Comparison of ENCODE assay signal across 8 cellular contexts in genomic region chr2:91525587-91525986, GRCh38.
DNase-seq lines count a peak whose midpoint lies in the region; ATAC-seq and TF ChIP-seq lines count a peak whose summit lies in the region.
"Not testable (repeated sequence)": the region's sequence is repeated elsewhere in the genome, so short reads cannot be mapped to it uniquely, and the experiment has no call there.

No MANE protein-coding gene starts in this region.

- TF ChIP-seq EP300 in sigmoid colon (IDR thresholded peaks at IDR 0.05), result not testable (repeated sequence)

- not testable (repeated sequence) for H3K27ac ChIP-seq in right cardiac atrium (ENCODE audit: low read length); sigmoid colon

- not testable (repeated sequence) for H3K4me1 Mint-ChIP-seq in chondrocyte (ENCODE audit: low read depth); type B pancreatic cell (ENCODE audit: unreplicated experiment)

- not testable (repeated sequence) for H3K27me3 ChIP-seq in right cardiac atrium (ENCODE audit: control insufficient read depth, insufficient read depth); sigmoid colon

- intact Hi-C loops in Right ventricle myocardium inferior (cut with DNase I); right cardiac atrium (cut with DNase I); sigmoid colon (cut with DNase I): not testable (repeated sequence)

- H3K4me1 ChIP-seq in right cardiac atrium (ENCODE audit: control insufficient read depth, insufficient read depth, low read length); sigmoid colon: not testable (repeated sequence)

- H3K9me3 Mint-ChIP-seq in chondrocyte (ENCODE audit: low read depth); type B pancreatic cell: not testable (repeated sequence)

- not testable (repeated sequence) for H3K27ac Mint-ChIP-seq in chondrocyte (ENCODE audit: unreplicated experiment); type B pancreatic cell

- not testable (repeated sequence) for H3K4me3 ChIP-seq in right cardiac atrium (ENCODE audit: low read length); sigmoid colon

- not testable (repeated sequence) for H3K36me3 ChIP-seq in sigmoid colon

- DNase-seq in Daoy (ENCODE audit: low read depth), result peak; percentile 0
- DNase-seq in chondrocyte (ENCODE audit: low spot score), result peak; percentile 57
- peak; percentile 37 for DNase-seq in Right ventricle myocardium inferior (ENCODE audit: missing footprints)
- DNase-seq in right cardiac atrium, result peak in 2 of 3 donors; percentile 19 to 34
- DNase-seq in left lobe of liver (ENCODE audit: low spot score), result peak; percentile 4
- DNase-seq in mucosa of gallbladder (ENCODE audit: low spot score), result peak; percentile 5
- peak; percentile 48 for DNase-seq in sigmoid colon
- peak; percentile 44 for DNase-seq in type B pancreatic cell (ENCODE audit: extremely low spot score, unreplicated experiment)

- H3K36me3 Mint-ChIP-seq in chondrocyte (ENCODE audit: low read depth); type B pancreatic cell: not testable (repeated sequence)

- not testable (repeated sequence) for H3K9me3 ChIP-seq in right cardiac atrium (ENCODE audit: control insufficient read depth, low read length); sigmoid colon

- H3K4me3 Mint-ChIP-seq in chondrocyte (ENCODE audit: unreplicated experiment); type B pancreatic cell: not testable (repeated sequence)

- H3K27me3 Mint-ChIP-seq in chondrocyte (ENCODE audit: low read depth); type B pancreatic cell: not testable (repeated sequence)

- 100% methylated on average over 1 of the region's 2 CpGs for WGBS in right cardiac atrium
- 100% methylated on average over 1 of the region's 2 CpGs for WGBS in sigmoid colon, 2 donors

- TF ChIP-seq POLR2A in sigmoid colon (IDR thresholded peaks at IDR 0.05), result not testable (repeated sequence)

- not testable (repeated sequence) for TF ChIP-seq CTCF in chondrocyte (IDR thresholded peaks at IDR 0.05); sigmoid colon (IDR thresholded peaks at IDR 0.05); type B pancreatic cell (conservative IDR thresholded peaks at IDR 0.05)

- ATAC-seq in Right ventricle myocardium inferior, right cardiac atrium, left lobe of liver: not testable (repeated sequence)

Comparison
In these comparisons a context has a peak if more than half of its experiments do, and no peak if none do; other contexts are left out.
1. DNase-seq: peak in every context shown above with its lines; median percentile 57 in chondrocyte; 48 in sigmoid colon; 44 in type B pancreatic cell; 37 in Right ventricle myocardium inferior; 26 in right cardiac atrium; 5 in mucosa of gallbladder; 4 in left lobe of liver; 0 in Daoy.